In genomic region chr19:42424345-42424707, GRCh38 we compare ENCODE assay signal across 1 cellular context.
A peak's percentile ranks its signal among the peaks of the same experiment; 100 is the strongest.
TF ChIP-seq lines count a peak whose summit lies in the region.

No MANE protein-coding gene starts in this region.

TF ChIP-seq in WTC11, 78 proteins besides CTCF, POLR2A, EP300 and RAD21 (continued from another document):
- TF ChIP-seq ZNF532 (CRISPR knock-in tag; IDR thresholded peaks at IDR 0.05; ENCODE audit: borderline replicate concordance) (0 out of 2 replicates have a peak, but pooled peaks have one; percentile 81), ZBTB21 (CRISPR knock-in tag; IDR thresholded peaks at IDR 0.05; ENCODE audit: borderline replicate concordance) (peak; percentile 12; the same call in 1 of the 2 replicates), ZNF416 (CRISPR knock-in tag; IDR thresholded peaks at IDR 0.05) (no peak), ATF2 (CRISPR knock-in tag; IDR thresholded peaks at IDR 0.05; ENCODE audit: borderline replicate concordance, low read depth) (peak; percentile 56; the same call in 1 of the 2 replicates), ZNF671 (CRISPR knock-in tag; IDR thresholded peaks at IDR 0.05) (no peak), ZNF317 (CRISPR knock-in tag; IDR thresholded peaks at IDR 0.05; ENCODE audit: borderline replicate concordance, low read depth) (0 out of 2 replicates have a peak, but pooled peaks have one; percentile 1), NR2C2 (CRISPR knock-in tag; IDR thresholded peaks at IDR 0.05) (0 out of 2 replicates have a peak, but pooled peaks have one; percentile 45), ETV6 (CRISPR knock-in tag; IDR thresholded peaks at IDR 0.05) (no peak), JUN (CRISPR knock-in tag; IDR thresholded peaks at IDR 0.05) (peak; percentile 42; the same call in 1 of the 2 replicates), E2F4 (CRISPR knock-in tag; IDR thresholded peaks at IDR 0.05; ENCODE audit: borderline replicate concordance, low read depth) (0 out of 2 replicates have a peak, but pooled peaks have one; percentile 45), ZNF121 (CRISPR knock-in tag; IDR thresholded peaks at IDR 0.05) (no peak), MYBL2 (CRISPR knock-in tag; IDR thresholded peaks at IDR 0.05) (peak; percentile 10; the same call in 1 of the 2 replicates), TEAD1 (CRISPR knock-in tag; IDR thresholded peaks at IDR 0.05) (no peak), SMAD4 (CRISPR knock-in tag; IDR thresholded peaks at IDR 0.05) (peak; percentile 70; the same call in 1 of the 2 replicates), ZNF219 (CRISPR knock-in tag; IDR thresholded peaks at IDR 0.05; ENCODE audit: borderline replicate concordance) (peak; percentile 66; the same call in 1 of the 2 replicates), PRRX2 (CRISPR knock-in tag; IDR thresholded peaks at IDR 0.05) (no peak), GABPB1 (CRISPR knock-in tag; IDR thresholded peaks at IDR 0.05) (no peak), HMGXB4 (CRISPR knock-in tag; IDR thresholded peaks at IDR 0.05) (0 out of 2 replicates have a peak, but pooled peaks have one; percentile 68)
